Comparison of ENCODE assay signal across 9 cellular contexts in the genomic region with DNA sequence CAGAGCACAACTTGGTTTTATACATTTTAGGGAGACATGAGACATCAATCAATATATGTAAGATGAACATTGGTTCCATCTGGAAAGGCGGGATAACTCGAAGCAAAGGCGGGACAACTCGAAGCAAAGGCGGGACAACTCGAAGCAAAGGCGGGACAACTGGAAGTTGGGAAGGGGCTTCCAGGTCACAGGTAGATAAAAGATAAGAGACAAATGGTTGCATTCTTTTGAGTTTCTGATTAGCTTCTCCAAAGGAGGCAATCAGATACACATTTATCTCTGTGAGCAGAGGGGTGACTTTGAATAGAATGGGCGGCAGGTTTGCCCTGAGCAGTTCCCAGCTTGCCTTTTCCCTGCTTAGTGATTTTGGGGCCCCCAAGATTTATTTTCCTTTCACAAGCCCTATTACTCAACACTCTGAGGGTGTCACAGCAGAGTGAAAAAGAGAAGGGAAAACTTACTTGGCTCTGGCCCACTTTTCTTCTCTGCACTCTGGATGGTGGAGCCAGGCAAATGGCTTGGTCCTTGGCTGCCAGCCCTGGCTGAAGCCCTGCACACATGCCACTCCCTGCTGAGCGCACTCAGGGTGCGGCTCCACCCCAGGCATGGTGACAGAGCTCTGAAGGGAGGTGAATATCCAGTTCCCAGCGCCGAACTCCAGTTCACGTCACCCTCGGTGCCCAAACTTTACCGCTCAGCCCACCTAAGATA. TPM values are rescaled to one million over a fixed set of nuclear protein-coding genes. Genes with fewer than 3 reads are reported as not detected.
A peak's percentile ranks its signal among the peaks of the same experiment; 100 is the strongest.
DNase-seq lines count a peak whose midpoint lies in the region; ATAC-seq and TF ChIP-seq lines count a peak whose summit lies in the region.
"Had no signal": no experiment of that assay in that cellular context is flagged by ENCODE, and none has a peak within 500 bp of the region (broad histone marks: within the 10 kb centered on the region; RNA-seq: fewer than 3 reads in every experiment).

No MANE protein-coding gene starts in this region.

- no peak overlapping the region for H3K4me3 Mint-ChIP-seq in CD8-positive, alpha-beta memory T cell
- no peak overlapping the region for H3K4me3 Mint-ChIP-seq in T-cell

- peaks cover 4 to 5% of the 10 kb centered on the region in 2 donors for H3K27me3 Mint-ChIP-seq in CD8-positive, alpha-beta memory T cell
- H3K27me3 Mint-ChIP-seq in T-cell = peaks cover 12 to 16% of the 10 kb centered on the region in 2 donors

- no peak overlapping the region for H3K27ac Mint-ChIP-seq in CD8-positive, alpha-beta memory T cell
- no peak overlapping the region for H3K27ac Mint-ChIP-seq in T-cell

- H3K9me3 ChIP-seq in CD8-positive, alpha-beta memory T cell (ENCODE audit: low read length) = no peaks in the 10 kb centered on the region

- no peak overlapping the region for H3K27ac ChIP-seq in CD8-positive, alpha-beta memory T cell (ENCODE audit: low read depth, low read length)

- no peaks in the 10 kb centered on the region for H3K36me3 Mint-ChIP-seq in CD8-positive, alpha-beta memory T cell
- no peaks in the 10 kb centered on the region for H3K36me3 Mint-ChIP-seq in T-cell

- POLR2A ChIA-PET in CD8-positive, alpha-beta memory T cell (lab: Charles Lee) = no interaction called here
- POLR2A ChIA-PET in T-cell (lab: Charles Lee) = no interaction called here

- H3K9me3 Mint-ChIP-seq in CD8-positive, alpha-beta memory T cell = peaks cover 0 to 2% (median 0%) of the 10 kb centered on the region in 5 donors
- H3K9me3 Mint-ChIP-seq in T-cell = no peaks in the 10 kb centered on the region

- no peak overlapping the region for H3K4me3 ChIP-seq in CD8-positive, alpha-beta memory T cell (ENCODE audit: low read length)

- DNase-seq in Ammon's horn (ENCODE audit: low spot score) (peak; percentile 57), NCI-H345 (lab: John Stamatoyannopoulos, UW) (peak; percentile 69), fibroblast of gingiva (ENCODE audit: low read depth) (peak; percentile 84), omental fat pad (ENCODE audit: low spot score) (no peak), T-cell (no peak)
- DNase-seq in CD8-positive, alpha-beta memory T cell = no peak
- no peak for DNase-seq in activated effector memory CD4-positive, alpha-beta T cell treated with anti-CD3 and anti-CD28 coated beads, Interleukin-2, amount 50 U/mL, for 16 hours
- DNase-seq: MV-4-11 had no signal

- no peaks in the 10 kb centered on the region for H3K36me3 ChIP-seq in CD8-positive, alpha-beta memory T cell (ENCODE audit: insufficient read depth, low read length)

- CTCF ChIA-PET in CD8-positive, alpha-beta memory T cell (lab: Charles Lee) = no interaction called here
- CTCF ChIA-PET in T-cell (lab: Charles Lee) = no interaction called here

- no peaks in the 10 kb centered on the region for H3K4me1 ChIP-seq in CD8-positive, alpha-beta memory T cell (ENCODE audit: insufficient read depth, low read length)

- no peaks in the 10 kb centered on the region for H3K4me1 Mint-ChIP-seq in CD8-positive, alpha-beta memory T cell
- no peaks in the 10 kb centered on the region for H3K4me1 Mint-ChIP-seq in T-cell

- TF ChIP-seq CTCF in omental fat pad (IDR thresholded peaks at IDR 0.05) = no peak

- H3K27me3 ChIP-seq in CD8-positive, alpha-beta memory T cell (ENCODE audit: insufficient read depth, low read length, poor library complexity, severe bottlenecking) = no peaks in the 10 kb centered on the region

- peak; percentile 59 for ATAC-seq in omental fat pad (ENCODE audit: low FRiP score)
- no peak for ATAC-seq in GM21447 (IDR thresholded peaks at IDR 0.05; ENCODE audit: unreplicated experiment)
- no peak for ATAC-seq in T-cell (replicated peaks in 1 of 4)

RNA-seq across cellular contexts. Expression of a gene that starts 46.7 kb away (rescaled TPM):
- total RNA-seq in omental fat pad (10 to 100 TPM; 30.9 to 54.6 (median 40.0) TPM), T-cell (under 1 TPM; 0.36 to 0.92 (median 0.65) TPM)
- under 1 TPM; 0.27 to 0.46 TPM for total RNA-seq in CD8-positive, alpha-beta memory T cell
- not detected for polyA plus RNA-seq in CD8-positive, alpha-beta memory T cell

Comparison
In these comparisons a context has a peak if more than half of its experiments do, and no peak if none do; other contexts are left out.
1. DNase-seq: peak in Ammon's horn (single experiment), NCI-H345 (single experiment) and fibroblast of gingiva (single experiment); none in omental fat pad (single experiment), CD8-positive, alpha-beta memory T cell (0 of 5), activated effector memory CD4-positive, alpha-beta T cell treated with anti-CD3 and anti-CD28 coated beads, Interleukin-2, amount 50 U/mL, for 16 hours (single experiment) and T-cell (0 of 34).
2. RNA of a gene that starts 46.7 kb away (total RNA-seq): 30.9 to 54.6 TPM in omental fat pad; 0.36 to 0.92 TPM in T-cell and 0.27 to 0.46 TPM in CD8-positive, alpha-beta memory T cell; every median in the first group is over 10 times any median in the second.